In genomic region chr17:65914784-65915342, GRCh38 we compare ENCODE assay signal across 11 cellular contexts.
A peak's percentile ranks its signal among the peaks of the same experiment; 100 is the strongest.
DNase-seq lines count a peak whose midpoint lies in the region; ATAC-seq, FAIRE-seq and TF ChIP-seq lines count a peak whose summit lies in the region.
"Had no signal": no experiment of that assay in that cellular context is flagged by ENCODE, and none has a peak within 500 bp of the region (broad histone marks: within the 10 kb centered on the region; RNA-seq: fewer than 3 reads in every experiment).

No MANE protein-coding gene starts in this region.

- no peak overlapping the region for H3K27ac ChIP-seq in astrocyte (ENCODE audit: low read depth, low read length)
- no peak overlapping the region for H3K27ac ChIP-seq in colonic mucosa

- DNase-seq in astrocyte (ENCODE audit: low read depth) (peak; percentile 22), colonic mucosa (no peak), NCI-H510A treated with DMSO at 0.1 percent for 48 hours (lab: John Stamatoyannopoulos, UW) (no peak), NCI-H2029 treated with DMSO at 0.1 percent for 48 hours (lab: John Stamatoyannopoulos, UW) (no peak), NCI-H2081 (lab: John Stamatoyannopoulos, UW) (no peak)
- DNase-seq: activated CD8-positive, alpha-beta memory T cell treated with anti-CD3 and anti-CD28 coated beads for 24 hours; GF-D8; NCI-H1694 treated with DMSO at 0.1 percent for 48 hours had no signal

- H3K9me3 ChIP-seq in astrocyte (ENCODE audit: insufficient read depth, low read depth, low read length): no peaks in the 10 kb centered on the region
- no peaks in the 10 kb centered on the region for H3K9me3 ChIP-seq in colonic mucosa

- no peak overlapping the region for H3K4me3 Mint-ChIP-seq in astrocyte (ENCODE audit: unreplicated experiment)

- no peak overlapping the region for H3K27ac Mint-ChIP-seq in astrocyte (ENCODE audit: unreplicated experiment)

- H3K4me3 ChIP-seq in astrocyte (ENCODE audit: insufficient read depth, low read depth, low read length): no peak overlapping the region
- H3K4me3 ChIP-seq in colonic mucosa: no peak overlapping the region

- H3K27me3 Mint-ChIP-seq in astrocyte (ENCODE audit: low read depth, unreplicated experiment): no peaks in the 10 kb centered on the region

- H3K27me3 ChIP-seq in astrocyte (ENCODE audit: insufficient read depth, low read length) (no peaks in the 10 kb centered on the region), colonic mucosa (no peaks in the 10 kb centered on the region)

- H3K79me2 ChIP-seq in astrocyte (ENCODE audit: insufficient read depth, low read length): no peaks in the 10 kb centered on the region

- no peak overlapping the region for H3K4me2 ChIP-seq in astrocyte (ENCODE audit: low read length)

- no peaks in the 10 kb centered on the region for H3K4me1 Mint-ChIP-seq in astrocyte (ENCODE audit: low read depth, unreplicated experiment)

- ATAC-seq in GM18517 (IDR thresholded peaks at IDR 0.05; ENCODE audit: unreplicated experiment): peak; percentile 98
- ATAC-seq in GM21390 (IDR thresholded peaks at IDR 0.05; ENCODE audit: unreplicated experiment): peak; percentile 99
- peak; percentile 98 for ATAC-seq in HG03342 (IDR thresholded peaks at IDR 0.05; ENCODE audit: unreplicated experiment)

- no peaks in the 10 kb centered on the region for H3K36me3 Mint-ChIP-seq in astrocyte (ENCODE audit: low read depth, unreplicated experiment)

- H3K36me3 ChIP-seq in astrocyte (ENCODE audit: insufficient read depth, low read length) (no peaks in the 10 kb centered on the region), colonic mucosa (no peaks in the 10 kb centered on the region)

- H3K9me3 Mint-ChIP-seq in astrocyte (ENCODE audit: unreplicated experiment): peaks cover 4% of the 10 kb centered on the region

- H3K4me1 ChIP-seq in astrocyte (ENCODE audit: insufficient read depth, low read length) (no peaks in the 10 kb centered on the region), colonic mucosa (no peaks in the 10 kb centered on the region)

- no peak overlapping the region for H3K9ac ChIP-seq in astrocyte (ENCODE audit: low read length)
- H3K9ac ChIP-seq in colonic mucosa (ENCODE audit: low read depth in 2 of 2, low read length in 2 of 2): no peak overlapping the region

- FAIRE-seq in astrocyte (lab: Jason Lieb, UNC): no peak

- intact Hi-C loops in colonic mucosa (cut with DNase I): no loop called here

- H2AFZ ChIP-seq in astrocyte (ENCODE audit: low read depth, low read length): no peak overlapping the region

- no peak for TF ChIP-seq CTCF in astrocyte (IDR thresholded peaks at IDR 0.05; ENCODE audit: insufficient read depth, low read depth, low read length)
- TF ChIP-seq CTCF in colonic mucosa (IDR thresholded peaks at IDR 0.05): no peak

- H4K20me1 ChIP-seq in astrocyte (ENCODE audit: insufficient read depth, low read length): no peaks in the 10 kb centered on the region
